23 cellular contexts compared by ENCODE assay signal in the genomic region with DNA sequence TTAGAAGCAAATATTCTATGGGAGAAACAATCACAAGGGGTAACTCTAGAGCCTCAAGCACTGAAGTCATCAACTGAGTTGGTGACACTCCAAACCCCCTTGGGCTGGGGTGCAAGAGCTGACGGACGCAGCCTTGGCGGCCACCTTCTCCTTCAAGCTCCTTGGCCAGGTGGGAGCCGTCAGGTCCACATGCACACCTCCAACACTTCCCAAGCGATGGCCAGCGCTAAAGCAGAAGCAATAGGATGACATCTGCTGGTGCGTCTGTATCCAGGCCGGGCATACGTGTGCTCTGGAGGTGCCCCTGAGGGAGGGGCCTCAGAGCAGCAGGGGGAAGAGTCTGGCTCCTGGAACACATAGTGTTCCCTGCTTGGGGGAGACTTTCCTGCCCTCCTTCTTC. TPM values are rescaled to one million over a fixed set of nuclear protein-coding genes. Genes with fewer than 3 reads are reported as not detected.
DNase-seq lines count a peak whose midpoint lies in the region; ATAC-seq and TF ChIP-seq lines count a peak whose summit lies in the region.
"Had no signal": no experiment of that assay in that cellular context is flagged by ENCODE, and none has a peak within 500 bp of the region (broad histone marks: within the 10 kb centered on the region; RNA-seq: fewer than 3 reads in every experiment).

No MANE protein-coding gene starts in this region.

- no peak for TF ChIP-seq CTCF in activated CD8-positive, alpha-beta T cell treated with anti-CD3 and anti-CD28 coated beads for 36 hours (IDR thresholded peaks at IDR 0.05)

- H3K4me1 ChIP-seq in mesendoderm (ENCODE audit: control insufficient read depth, low read depth, low read length) (no peaks in the 10 kb centered on the region), stomach smooth muscle (ENCODE audit: control insufficient read depth, insufficient read depth, low read length) (peaks cover 39% of the 10 kb centered on the region)
- H3K4me1 ChIP-seq: SJSA1 had no signal

- H3K36me3 Mint-ChIP-seq in activated T-cell treated with anti-CD3 and anti-CD28 coated beads, Interleukin-2, amount 50 U/mL, for 24 hours (ENCODE audit: low read depth): peaks cover 86% of the 10 kb centered on the region
- peaks cover 12 to 34% of the 10 kb centered on the region in 2 donors for H3K36me3 Mint-ChIP-seq in activated T-cell treated with anti-CD3 and anti-CD28 coated beads, Interleukin-2, amount 50 U/mL, for 72 hours (ENCODE audit: insufficient read depth in 2 of 2)
- H3K36me3 Mint-ChIP-seq in activated CD8-positive, alpha-beta T cell treated with anti-CD3 and anti-CD28 coated beads for 36 hours (ENCODE audit: low read depth): peaks cover 45% of the 10 kb centered on the region
- H3K36me3 Mint-ChIP-seq: natural killer cell had no signal

- H3K56ac ChIP-seq in mesendoderm (ENCODE audit: low read length): no peak overlapping the region

- H4K8ac ChIP-seq in mesendoderm (ENCODE audit: low read depth, low read length): no peak overlapping the region

- H3K4me3 ChIP-seq in mesendoderm (ENCODE audit: low read length): no peak overlapping the region
- H3K4me3 ChIP-seq in stomach smooth muscle (ENCODE audit: low read length in 2 of 2): peak overlapping the region in 1 of 2 donors; percentile 8
- H3K4me3 ChIP-seq: ovary, SJSA1, transverse colon had no signal

- H3K4ac ChIP-seq in mesendoderm (ENCODE audit: low read depth, low read length): no peak overlapping the region

- H3K4me2 ChIP-seq in mesendoderm (ENCODE audit: low read length): no peak overlapping the region

- DNase-seq in activated T-cell treated with anti-CD3 and anti-CD28 coated beads, Interleukin-2, amount 50 U/mL, for 24 hours: peak; percentile 24
- no peak for DNase-seq in activated T-cell treated with anti-CD3 and anti-CD28 coated beads, Interleukin-2, amount 50 U/mL, for 72 hours
- DNase-seq in activated CD8-positive, alpha-beta T cell treated with anti-CD3 and anti-CD28 coated beads for 36 hours: no peak
- DNase-seq in mesendoderm (peak; percentile 41), hippocampal formation (lab: John Stamatoyannopoulos, UW) (no peak)
- DNase-seq: COR-L47; DND-41; effector CD8-positive, alpha-beta T cell; erythroblast; HCEC 1CT; natural killer cell; NCI-H1092; NCI-H187 treated with DMSO at 0.1 percent for 48 hours; NCI-H69; ovary; right cardiac atrium; transverse colon had no signal

- no peaks in the 10 kb centered on the region for H3K9me3 ChIP-seq in stomach smooth muscle (ENCODE audit: control insufficient read depth in 2 of 2, low read length in 2 of 2)
- H3K9me3 ChIP-seq: ovary, SJSA1, transverse colon had no signal

- H3K4me3 Mint-ChIP-seq in activated T-cell treated with anti-CD3 and anti-CD28 coated beads, Interleukin-2, amount 50 U/mL, for 24 hours: no peak overlapping the region
- H3K4me3 Mint-ChIP-seq in activated T-cell treated with anti-CD3 and anti-CD28 coated beads, Interleukin-2, amount 50 U/mL, for 72 hours: no peak overlapping the region
- no peak overlapping the region for H3K4me3 Mint-ChIP-seq in activated CD8-positive, alpha-beta T cell treated with anti-CD3 and anti-CD28 coated beads for 36 hours
- H3K4me3 Mint-ChIP-seq: natural killer cell had no signal

- H2BK120ac ChIP-seq in mesendoderm (ENCODE audit: low read depth, low read length): no peak overlapping the region

- H3K18ac ChIP-seq in mesendoderm (ENCODE audit: low read length): no peak overlapping the region

- POLR2A ChIA-PET in activated CD8-positive, alpha-beta T cell treated with anti-CD3 and anti-CD28 coated beads for 36 hours (lab: Charles Lee): interaction anchor here (0.7 to 2.8 kb wide), 7 partner anchors 11 to 114 kb away, joined by 3 to 17 read pairs (median 3); a partner anchor contains a TSS

- peaks cover 40% of the 10 kb centered on the region for H3K4me1 Mint-ChIP-seq in activated T-cell treated with anti-CD3 and anti-CD28 coated beads, Interleukin-2, amount 50 U/mL, for 24 hours (ENCODE audit: low read depth)
- H3K4me1 Mint-ChIP-seq in activated T-cell treated with anti-CD3 and anti-CD28 coated beads, Interleukin-2, amount 50 U/mL, for 72 hours (ENCODE audit: low read depth): peaks cover 34% of the 10 kb centered on the region
- peaks cover 47% of the 10 kb centered on the region for H3K4me1 Mint-ChIP-seq in activated CD8-positive, alpha-beta T cell treated with anti-CD3 and anti-CD28 coated beads for 36 hours (ENCODE audit: low read depth)

- no peak overlapping the region for H2BK5ac ChIP-seq in mesendoderm (ENCODE audit: low read length)

- H3K9ac ChIP-seq in mesendoderm (ENCODE audit: low read length) (no peak overlapping the region), stomach smooth muscle (ENCODE audit: low read length in 2 of 2) (no peak overlapping the region)

- H3K23ac ChIP-seq in mesendoderm (ENCODE audit: low read length): no peak overlapping the region

- no peaks in the 10 kb centered on the region for H3K27me3 ChIP-seq in mesendoderm (ENCODE audit: insufficient read depth, low read length, poor library complexity)
- H3K27me3 ChIP-seq in stomach smooth muscle (ENCODE audit: control insufficient read depth in 1 of 2, insufficient read depth in 2 of 2, low read length in 2 of 2): no peaks in the 10 kb centered on the region
- H3K27me3 ChIP-seq: ovary, SJSA1, transverse colon had no signal

- H3K27ac Mint-ChIP-seq in activated T-cell treated with anti-CD3 and anti-CD28 coated beads, Interleukin-2, amount 50 U/mL, for 24 hours: peak overlapping the region; percentile 76
- no peak overlapping the region for H3K27ac Mint-ChIP-seq in activated T-cell treated with anti-CD3 and anti-CD28 coated beads, Interleukin-2, amount 50 U/mL, for 72 hours
- peak overlapping the region; percentile 78 for H3K27ac Mint-ChIP-seq in activated CD8-positive, alpha-beta T cell treated with anti-CD3 and anti-CD28 coated beads for 36 hours
- H3K27ac Mint-ChIP-seq: natural killer cell had no signal

- no peaks in the 10 kb centered on the region for H3K9me3 Mint-ChIP-seq in activated T-cell treated with anti-CD3 and anti-CD28 coated beads, Interleukin-2, amount 50 U/mL, for 24 hours
- no peaks in the 10 kb centered on the region for H3K9me3 Mint-ChIP-seq in activated T-cell treated with anti-CD3 and anti-CD28 coated beads, Interleukin-2, amount 50 U/mL, for 72 hours
- H3K9me3 Mint-ChIP-seq in activated CD8-positive, alpha-beta T cell treated with anti-CD3 and anti-CD28 coated beads for 36 hours: no peaks in the 10 kb centered on the region
- H3K9me3 Mint-ChIP-seq: natural killer cell had no signal

- H3K79me2 ChIP-seq in mesendoderm (ENCODE audit: control insufficient read depth, insufficient read depth, low read length): no peaks in the 10 kb centered on the region

- CTCF ChIA-PET in activated CD8-positive, alpha-beta T cell treated with anti-CD3 and anti-CD28 coated beads for 36 hours (lab: Charles Lee): interaction anchor here (0.6 to 1.9 kb wide), 10 partner anchors 9 to 233 kb away, joined by 3 to 10 read pairs (median 4); a partner anchor contains a TSS

- H4K5ac ChIP-seq in mesendoderm (ENCODE audit: low read length): no peak overlapping the region

- no peak for ATAC-seq in activated T-cell treated with anti-CD3 and anti-CD28 coated beads, Interleukin-2, amount 50 U/mL, for 72 hours (replicated peaks in 1 of 2)
- no peak for ATAC-seq in activated CD8-positive, alpha-beta T cell treated with anti-CD3 and anti-CD28 coated beads for 36 hours
- ATAC-seq in GM21423 (IDR thresholded peaks at IDR 0.05; ENCODE audit: unreplicated experiment) (no peak), HG03139 (IDR thresholded peaks at IDR 0.05; ENCODE audit: unreplicated experiment) (no peak)
- ATAC-seq: left lobe of liver, natural killer cell, right cardiac atrium had no signal

- H3K27me3 Mint-ChIP-seq in activated T-cell treated with anti-CD3 and anti-CD28 coated beads, Interleukin-2, amount 50 U/mL, for 24 hours: no peaks in the 10 kb centered on the region
- no peaks in the 10 kb centered on the region for H3K27me3 Mint-ChIP-seq in activated T-cell treated with anti-CD3 and anti-CD28 coated beads, Interleukin-2, amount 50 U/mL, for 72 hours (ENCODE audit: low read depth)
- no peaks in the 10 kb centered on the region for H3K27me3 Mint-ChIP-seq in activated CD8-positive, alpha-beta T cell treated with anti-CD3 and anti-CD28 coated beads for 36 hours

- intact Hi-C loops in activated CD8-positive, alpha-beta T cell treated with anti-CD3 and anti-CD28 coated beads for 36 hours (cut with micrococcal nuclease): no loop called here

- WGBS in mesendoderm (ENCODE audit: extremely low coverage, insufficient coverage, low lambda C conversion rate): no CpG with 5 or more reads among the region's 9 CpGs

- no peaks in the 10 kb centered on the region for H3K79me1 ChIP-seq in mesendoderm (ENCODE audit: low read length)

- H2AK5ac ChIP-seq in mesendoderm (ENCODE audit: low read length): no peak overlapping the region

- no peaks in the 10 kb centered on the region for H3K36me3 ChIP-seq in mesendoderm (ENCODE audit: control insufficient read depth, insufficient read depth, low read length)
- H3K36me3 ChIP-seq in stomach smooth muscle (ENCODE audit: control insufficient read depth in 2 of 2, insufficient read depth in 2 of 2, low read length in 2 of 2): peaks cover 1 to 3% of the 10 kb centered on the region in 2 donors
- H3K36me3 ChIP-seq: ovary, SJSA1, transverse colon had no signal

- H3K27ac ChIP-seq in mesendoderm (ENCODE audit: low read depth, low read length) (no peak overlapping the region), stomach smooth muscle (ENCODE audit: low read length) (peak overlapping the region; percentile 31)
- H3K27ac ChIP-seq: ovary, SJSA1, transverse colon had no signal

- no peak overlapping the region for H2BK15ac ChIP-seq in mesendoderm (replicated peaks; ENCODE audit: low read depth)

RNA-seq across cellular contexts. Expression of a gene that starts 12.2 kb away (rescaled TPM):
- total RNA-seq in activated T-cell treated with anti-CD3 and anti-CD28 coated beads, Interleukin-2, amount 50 U/mL, for 72 hours: 1 to 10 TPM; 1.4 to 1.5 TPM
- total RNA-seq in activated CD8-positive, alpha-beta T cell treated with anti-CD3 and anti-CD28 coated beads for 36 hours: 10 to 100 TPM; 11.1 to 11.6 TPM
- 0.06 TPM for polyA plus RNA-seq in mesendoderm (2013, experiment 1 of 2)
- polyA plus RNA-seq in mesendoderm (2013, experiment 2 of 2): 0.08 TPM
- total RNA-seq: IMR-90, right cardiac atrium, SJSA1 had no signal
- polyA plus RNA-seq: right cardiac atrium had no signal

RNA-seq across cellular contexts. Expression of a gene that starts 49.6 kb away (rescaled TPM):
- total RNA-seq in activated T-cell treated with anti-CD3 and anti-CD28 coated beads, Interleukin-2, amount 50 U/mL, for 72 hours: 10 to 100 TPM; 66.7 to 77.8 TPM
- 10 to 100 TPM; 53.5 to 64.9 TPM for total RNA-seq in activated CD8-positive, alpha-beta T cell treated with anti-CD3 and anti-CD28 coated beads for 36 hours
- polyA plus RNA-seq in mesendoderm (2013, experiment 1 of 2): 58.1 TPM
- 61.9 TPM for polyA plus RNA-seq in mesendoderm (2013, experiment 2 of 2)

Comparison
In these comparisons a context has a peak if more than half of its experiments do, and no peak if none do; other contexts are left out.
1. DNase-seq: peak in activated T-cell treated with anti-CD3 and anti-CD28 coated beads, Interleukin-2, amount 50 U/mL, for 24 hours (single experiment) and mesendoderm (single experiment); none in activated T-cell treated with anti-CD3 and anti-CD28 coated beads, Interleukin-2, amount 50 U/mL, for 72 hours (0 of 2), activated CD8-positive, alpha-beta T cell treated with anti-CD3 and anti-CD28 coated beads for 36 hours (single experiment) and hippocampal formation (0 of 2).
2. RNA of a gene that starts 12.2 kb away (total RNA-seq): 11.1 to 11.6 TPM in activated CD8-positive, alpha-beta T cell treated with anti-CD3 and anti-CD28 coated beads for 36 hours; 1.4 to 1.5 TPM in activated T-cell treated with anti-CD3 and anti-CD28 coated beads, Interleukin-2, amount 50 U/mL, for 72 hours; every median in the first group is over 4 times any median in the second.